8 cellular contexts compared by ENCODE assay signal in genomic region chr11:108498046-108498815, GRCh38. TPM values are rescaled to one million over a fixed set of nuclear protein-coding genes. Genes with fewer than 3 reads are reported as not detected.
DNase-seq lines count a peak whose midpoint lies in the region; ATAC-seq and TF ChIP-seq lines count a peak whose summit lies in the region.

Gene POGLUT3, minus strand, starts transcription at chr11:108498384. Its CDS starts 18 bp downstream, at chr11:108498366.

- no peaks in the 10 kb centered on the region for H3K27me3 Mint-ChIP-seq in activated CD4-positive, alpha-beta T cell treated with anti-CD3 and anti-CD28 coated beads for 36 hours

- CTCF ChIA-PET in activated CD4-positive, alpha-beta T cell treated with anti-CD3 and anti-CD28 coated beads for 36 hours (lab: Charles Lee): interaction anchor here (1.2 kb wide), 1 partner anchor 13 kb away, joined by 3 read pairs; no protein-coding TSS in a partner anchor

- TF ChIP-seq CTCF in colonic mucosa (IDR thresholded peaks at IDR 0.05): no peak

- H3K9me3 Mint-ChIP-seq in activated CD4-positive, alpha-beta T cell treated with anti-CD3 and anti-CD28 coated beads for 36 hours (ENCODE audit: low read depth): no peaks in the 10 kb centered on the region

- peak within 1 kb of the TSS; percentile 93 for H3K27ac Mint-ChIP-seq in activated CD4-positive, alpha-beta T cell treated with anti-CD3 and anti-CD28 coated beads for 36 hours

- intact Hi-C loops in activated CD4-positive, alpha-beta T cell treated with anti-CD3 and anti-CD28 coated beads for 36 hours (cut with DNase I, micrococcal nuclease): loop anchor here in 1 of 2 experiments (10.0 kb wide), 1 partner anchor 273 kb away; the partner anchor contains the start of genes ATM and NPAT
- intact Hi-C loops in colonic mucosa (cut with DNase I): no loop called here

- peak within 1 kb of the TSS; percentile 81 for H3K4me3 Mint-ChIP-seq in activated CD4-positive, alpha-beta T cell treated with anti-CD3 and anti-CD28 coated beads for 36 hours

- H3K36me3 ChIP-seq in colonic mucosa: no peaks in the 10 kb centered on the region

- H3K4me1 ChIP-seq in colonic mucosa: no peaks in the 10 kb centered on the region

- H3K4me1 Mint-ChIP-seq in activated CD4-positive, alpha-beta T cell treated with anti-CD3 and anti-CD28 coated beads for 36 hours: peaks cover 17% of the 10 kb centered on the region

- peak; percentile 47 for ATAC-seq in HG02938 (IDR thresholded peaks at IDR 0.05; ENCODE audit: unreplicated experiment)
- peak; percentile 37 for ATAC-seq in activated CD4-positive, alpha-beta T cell treated with anti-CD3 and anti-CD28 coated beads for 36 hours

- H3K9me3 ChIP-seq in colonic mucosa: no peaks in the 10 kb centered on the region

- peak within 1 kb of the TSS; percentile 65 to 67 for H3K9ac ChIP-seq in colonic mucosa (ENCODE audit: low read depth in 2 of 2, low read length in 2 of 2)

- H3K27me3 ChIP-seq in colonic mucosa (no peaks in the 10 kb centered on the region), layer of hippocampus (ENCODE audit: control insufficient read depth, insufficient read depth, low read length) (no peaks in the 10 kb centered on the region)

- peak; percentile 46 for DNase-seq in SIG-M5 treated with dmso at 0.1 percent for 504 hours (lab: John Stamatoyannopoulos, UW; ENCODE audit: unreplicated experiment)
- DNase-seq in SIG-M5 (lab: John Stamatoyannopoulos, UW): no peak
- DNase-seq in NCI-H2196 treated with DMSO at 0.1 percent for 48 hours (lab: John Stamatoyannopoulos, UW; ENCODE audit: unreplicated experiment): peak; percentile 34
- peak; percentile 59 for DNase-seq in activated CD4-positive, alpha-beta T cell treated with anti-CD3 and anti-CD28 coated beads for 36 hours
- DNase-seq in colonic mucosa: peak; percentile 53
- DNase-seq in stimulated activated CD4-positive, alpha-beta T cell treated with anti-CD3 and anti-CD28 coated beads, Interleukin-15, amount 100 ng/mL, for 48 hours (ENCODE audit: low read depth in 2 of 2): peak; percentile 7 to 15

- peak within 1 kb of the TSS; percentile 68 for H3K4me3 ChIP-seq in colonic mucosa

- POLR2A ChIA-PET in activated CD4-positive, alpha-beta T cell treated with anti-CD3 and anti-CD28 coated beads for 36 hours (lab: Charles Lee): interaction anchor here (0.6 kb wide), 1 partner anchor 279 kb away, joined by 3 read pairs; no protein-coding TSS in a partner anchor

- H3K27ac ChIP-seq in colonic mucosa (peak within 1 kb of the TSS; percentile 98), layer of hippocampus (ENCODE audit: low read depth, low read length) (peak within 1 kb of the TSS; percentile 59)

- H3K36me3 Mint-ChIP-seq in activated CD4-positive, alpha-beta T cell treated with anti-CD3 and anti-CD28 coated beads for 36 hours (ENCODE audit: low read depth): no peaks in the 10 kb centered on the region

RNA-seq across cellular contexts. Expression of gene POGLUT3, which starts in this region (rescaled TPM):
- total RNA-seq in activated CD4-positive, alpha-beta T cell treated with anti-CD3 and anti-CD28 coated beads for 36 hours: 1 to 10 TPM; 3.5 to 4.7 TPM
- 10 to 100 TPM; 15.8 to 19.6 TPM for total RNA-seq in colonic mucosa
